In genomic region chr4:2792711-2793577, GRCh38 we compare ENCODE assay signal across 8 cellular contexts. TPM values are rescaled to one million over a fixed set of nuclear protein-coding genes. Genes with fewer than 3 reads are reported as not detected.
DNase-seq lines count a peak whose midpoint lies in the region; ATAC-seq and TF ChIP-seq lines count a peak whose summit lies in the region.

Gene SH3BP2 (plus strand): TSS chr4:2793085. CDS start chr4:2820618, 27,533 bp downstream.

- peaks cover 16% of the 10 kb centered on the region for H3K9me1 ChIP-seq in IMR-90 (ENCODE audit: insufficient read depth, low read length)

- peak within 1 kb of the TSS; percentile 85 for H3K27ac ChIP-seq in IMR-90 (ENCODE audit: insufficient read depth, low read length)

- H4K20me1 ChIP-seq in IMR-90 (ENCODE audit: insufficient read depth, low read length), result no peaks in the 10 kb centered on the region; the same call in 1 of the 2 replicates

- peak within 1 kb of the TSS; percentile 100 for H2AK9ac ChIP-seq in IMR-90 (replicated peaks; ENCODE audit: low read depth, low read length, poor library complexity)

- peak within 1 kb of the TSS; percentile 97 for H2AK5ac ChIP-seq in IMR-90 (ENCODE audit: low read depth, low read length)

- intact Hi-C loops in IMR-90 (cut with micrococcal nuclease), result no loop called here

- in situ Hi-C loops in IMR-90 (cut with MboI; ENCODE audit: low sequenced_read_pairs), result no loop called here

- H2BK5ac ChIP-seq in IMR-90 (ENCODE audit: low read depth, low read length, poor library complexity, severe bottlenecking), result peak within 1 kb of the TSS; percentile 94

- WGBS in IMR-90 (ENCODE audit: extremely low coverage in 2 of 2, insufficient read length in 1 of 2), 2 experiments, result 9% methylated on average over 37 of the region's 103 CpGs; no CpG with 5 or more reads in 1 of the 2 experiments

- H3K56ac ChIP-seq in IMR-90 (ENCODE audit: extremely low read depth, insufficient read depth, low read length), result no peak within 1 kb of the TSS

- H3K4ac ChIP-seq in IMR-90 (ENCODE audit: low read depth, low read length), result peak within 1 kb of the TSS; percentile 98

- TF ChIP-seq POLR2A in IMR-90 (IDR thresholded peaks at IDR 0.05; ENCODE audit: low read depth, low read length), result no peak

- H3K18ac ChIP-seq in IMR-90 (ENCODE audit: low read depth, low read length), result peak within 1 kb of the TSS; percentile 88; the same call in 1 of the 2 replicates

- H3K23ac ChIP-seq in IMR-90 (ENCODE audit: low read depth, low read length), result peak within 1 kb of the TSS; percentile 82

- dilution Hi-C loops in IMR-90 (cut with HindIII; ENCODE audit: low sequenced_read_pairs, unreplicated experiment), result no loop called here

- H4K91ac ChIP-seq in IMR-90 (ENCODE audit: insufficient read depth, low read depth, low read length), result peak within 1 kb of the TSS; percentile 93

- peak within 1 kb of the TSS; percentile 69; the same call in 1 of the 2 replicates for H2BK20ac ChIP-seq in IMR-90 (ENCODE audit: low read depth, low read length)

- DNase-seq in IMR-90 (peak; percentile 49), UCSD-AML1 (lab: John Stamatoyannopoulos, UW; ENCODE audit: unreplicated experiment) (peak; percentile 81), dedifferentiated amniotic fluid mesenchymal stem cell (ENCODE audit: extremely low spot score) (peak; percentile 49), left kidney (ENCODE audit: low read depth, low spot score) (peak; percentile 87), pons (ENCODE audit: low spot score) (no peak), NCI-H748 treated with DMSO at 0.1 percent for 48 hours (lab: John Stamatoyannopoulos, UW) (no peak)
- DNase-seq in stimulated activated CD4-positive, alpha-beta T cell treated with anti-CD3 and anti-CD28 coated beads, Interleukin-4, amount 100 ng/mL, for 24 hours, result peak; percentile 58

- no peaks in the 10 kb centered on the region for H3K27me3 ChIP-seq in IMR-90 (ENCODE audit: control insufficient read depth, insufficient read depth, low read length)

- peak within 1 kb of the TSS; percentile 92 for H2AFZ ChIP-seq in IMR-90 (replicated peaks; ENCODE audit: low read length, poor library complexity)

- CTCF ChIA-PET in IMR-90 (lab: Yijun Ruan, JAX), result no interaction called here

- POLR2A ChIA-PET in IMR-90 (lab: Charles Lee; ENCODE audit: unreplicated experiment), result interaction anchor here (0.6 kb wide), 1 partner anchor 29 kb away, joined by 3 read pairs; no protein-coding TSS in a partner anchor

- peak within 1 kb of the TSS; percentile 74 for H3K9ac ChIP-seq in IMR-90 (ENCODE audit: low read depth, low read length)

- no TSS peak for BruUV-seq in IMR-90 (replicated peaks; lab: Mats Ljungman, UMichigan)

- H4K8ac ChIP-seq in IMR-90 (ENCODE audit: low read depth in 2 of 2, low read length in 2 of 2), result peak within 1 kb of the TSS; percentile 38 to 97; a peak in 3 of 4 replicates

- peak within 1 kb of the TSS; percentile 98; the same call in 1 of the 2 replicates for H4K5ac ChIP-seq in IMR-90 (ENCODE audit: low read depth, low read length)

- H3K4me2 ChIP-seq in IMR-90 (ENCODE audit: low read depth, low read length), result peak within 1 kb of the TSS; percentile 91

- TF ChIP-seq RAD21 in IMR-90 (IDR thresholded peaks at IDR 0.05; ENCODE audit: low read length), result no peak

- H3K14ac ChIP-seq in IMR-90 (replicated peaks; ENCODE audit: low read depth, low read length), result peak within 1 kb of the TSS; percentile 97

- H2BK15ac ChIP-seq in IMR-90 (ENCODE audit: low read depth, low read length), result peak within 1 kb of the TSS; percentile 65; the same call in 1 of the 3 replicates

- peaks cover 12 to 44% of the 10 kb centered on the region in 2 experiments; a peak in 3 of 4 replicates for H3K79me1 ChIP-seq in IMR-90 (ENCODE audit: low read depth in 1 of 2, low read length in 2 of 2)

- no peaks in the 10 kb centered on the region for H3K36me3 ChIP-seq in IMR-90 (ENCODE audit: control insufficient read depth, insufficient read depth, low read length)

- H3K9me3 ChIP-seq in IMR-90 (ENCODE audit: control insufficient read depth, insufficient read depth, low read length), result no peaks in the 10 kb centered on the region

- peak within 1 kb of the TSS; percentile 97; the same call in 1 of the 2 replicates for H2BK120ac ChIP-seq in IMR-90 (ENCODE audit: low read depth, low read length)

- TF ChIP-seq CTCF in IMR-90 (conservative IDR thresholded peaks at IDR 0.05; ENCODE audit: low read depth, low read length), result no peak

- H3K4me3 ChIP-seq in GM08714 (ENCODE audit: low read length), result peak within 1 kb of the TSS; percentile 12; the same call in 1 of the 2 replicates
- H3K4me3 ChIP-seq in IMR-90 (ENCODE audit: insufficient read depth, low read depth, low read length), result peak within 1 kb of the TSS; percentile 51

- ATAC-seq in IMR-90 (ENCODE audit: low read depth), result peak; percentile 83

- H3K4me1 ChIP-seq in IMR-90 (ENCODE audit: control insufficient read depth, insufficient read depth, low read length), result peaks cover 32% of the 10 kb centered on the region

TF ChIP-seq in IMR-90, 13 proteins besides CTCF, POLR2A, EP300 and RAD21:
- TF ChIP-seq, protein P1, sequence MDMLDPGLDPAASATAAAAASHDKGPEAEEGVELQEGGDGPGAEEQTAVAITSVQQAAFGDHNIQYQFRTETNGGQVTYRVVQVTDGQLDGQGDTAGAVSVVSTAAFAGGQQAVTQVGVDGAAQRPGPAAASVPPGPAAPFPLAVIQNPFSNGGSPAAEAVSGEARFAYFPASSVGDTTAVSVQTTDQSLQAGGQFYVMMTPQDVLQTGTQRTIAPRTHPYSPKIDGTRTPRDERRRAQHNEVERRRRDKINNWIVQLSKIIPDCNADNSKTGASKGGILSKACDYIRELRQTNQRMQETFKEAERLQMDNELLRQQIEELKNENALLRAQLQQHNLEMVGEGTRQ (IDR thresholded peaks at IDR 0.05; ENCODE audit: low read depth, low read length), result peak; percentile 35; the same call in 1 of the 2 replicates
- no peak for TF ChIP-seq RCOR1 (IDR thresholded peaks at IDR 0.05; ENCODE audit: insufficient replicate concordance, low read length)
TF ChIP-seq in IMR-90: peak in this region for 1.

RNA-seq across cellular contexts. Expression of gene SH3BP2, which starts in this region (rescaled TPM):
- 8.9 and 9.0 TPM in 2 replicates for total RNA-seq in IMR-90 (2012; rRNA removed)
- polyA plus RNA-seq in IMR-90 (2012; rRNA removed), result 37.2 and 45.3 TPM in 2 replicates
- 20.8 and 21.2 TPM in 2 replicates for polyA plus RNA-seq in IMR-90 (2012; cell fraction: cytosol; rRNA removed)
- polyA plus RNA-seq in IMR-90 (2012; cell fraction: nucleus; rRNA removed; ENCODE audit: low replicate concordance), result 229 and 480 TPM in 2 replicates

Comparison
In these comparisons a context has a peak if more than half of its experiments do, and no peak if none do; other contexts are left out.
1. DNase-seq: peak in IMR-90 (single experiment), UCSD-AML1 (single experiment), dedifferentiated amniotic fluid mesenchymal stem cell (single experiment), left kidney (single experiment) and stimulated activated CD4-positive, alpha-beta T cell treated with anti-CD3 and anti-CD28 coated beads, Interleukin-4, amount 100 ng/mL, for 24 hours (single experiment); none in pons (single experiment) and NCI-H748 treated with DMSO at 0.1 percent for 48 hours (single experiment).